In the genomic region with DNA sequence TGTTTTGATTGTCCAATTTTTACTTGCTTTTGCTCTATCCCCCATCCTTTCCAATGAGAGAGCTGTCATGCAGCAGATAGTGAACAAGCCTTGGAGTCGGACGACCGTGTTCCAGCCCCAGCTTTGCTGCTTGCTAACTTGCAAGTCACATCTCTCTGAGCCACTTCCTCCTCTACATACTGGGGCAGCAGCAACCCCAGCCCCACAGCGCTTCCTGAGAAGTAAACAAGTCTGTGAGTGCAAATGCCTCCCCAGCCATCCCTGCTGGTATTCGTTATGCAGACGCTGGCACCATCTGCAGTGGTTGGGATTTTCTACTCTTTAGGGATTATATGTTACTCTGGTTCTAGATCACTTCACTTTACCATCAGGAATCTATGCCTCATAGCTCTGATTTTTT, we compare ENCODE assay signal across 9 cellular contexts. TPM values are rescaled to one million over a fixed set of nuclear protein-coding genes. Genes with fewer than 3 reads are reported as not detected.
DNase-seq lines count a peak whose midpoint lies in the region; ATAC-seq and TF ChIP-seq lines count a peak whose summit lies in the region.
"Had no signal": no experiment of that assay in that cellular context is flagged by ENCODE, and none has a peak within 500 bp of the region (broad histone marks: within the 10 kb centered on the region; RNA-seq: fewer than 3 reads in every experiment).

No MANE protein-coding gene starts in this region.

- TF ChIP-seq CTCF in WTC11 (IDR thresholded peaks at IDR 0.05) (no peak), sigmoid colon (IDR thresholded peaks at IDR 0.05) (no peak), A673 (conservative IDR thresholded peaks at IDR 0.05; ENCODE audit: low read depth, low read length) (no peak)

- no peak overlapping the region for H3K4me3 Mint-ChIP-seq in WTC11

- CTCF ChIA-PET in WTC11 (lab: Charles Lee), result interaction anchor here (0.8 to 2.2 kb wide), 6 partner anchors 14 to 135 kb away, joined by 3 to 14 read pairs (median 4); no protein-coding TSS in a partner anchor
- CTCF ChIA-PET in A673 (lab: Charles Lee), result interaction anchor here (0.6 kb wide), 1 partner anchor 260 kb away, joined by 4 read pairs; no protein-coding TSS in a partner anchor

- H3K27me3 ChIP-seq in sigmoid colon (no peaks in the 10 kb centered on the region), A673 (replicated peaks; ENCODE audit: insufficient read depth, low read depth, low read length, poor library complexity) (no peaks in the 10 kb centered on the region)
- H3K27me3 ChIP-seq: breast epithelium had no signal

- 40 to 82% methylated on average over 6 of the region's 6 CpGs for WGBS in sigmoid colon, 2 donors

- DNase-seq in WTC11 (ENCODE audit: low spot score) (no peak), sigmoid colon (peak; percentile 73), A673 (ENCODE audit: low spot score) (no peak), inferior parietal cortex (ENCODE audit: extremely low spot score) (no peak), amniotic stem cell (lab: John Stamatoyannopoulos, UW) (no peak)

- no TSS peak for BruUV-seq in A673 (replicated peaks; lab: Mats Ljungman, UMichigan)

- intact Hi-C loops in sigmoid colon (cut with DNase I), result no loop called here
- intact Hi-C loops in A673 (cut with micrococcal nuclease; ENCODE audit: unreplicated experiment), result no loop called here

- H3K9me3 ChIP-seq in sigmoid colon (no peaks in the 10 kb centered on the region), A673 (ENCODE audit: low read depth, low read length, poor library complexity, severe bottlenecking) (no peaks in the 10 kb centered on the region)
- H3K9me3 ChIP-seq: breast epithelium had no signal

- no peak for TF ChIP-seq EP300 in sigmoid colon (IDR thresholded peaks at IDR 0.05)

- H3K27ac Mint-ChIP-seq in WTC11, result peak overlapping the region; percentile 91

- H3K9me3 Mint-ChIP-seq in WTC11, result no peaks in the 10 kb centered on the region

- POLR2A ChIA-PET in WTC11 (lab: Charles Lee), result interaction anchor here (0.8 kb wide), 1 partner anchor 27 kb away, joined by 3 read pairs; no protein-coding TSS in a partner anchor
- POLR2A ChIA-PET in A673 (lab: Charles Lee; ENCODE audit: low non-redundant PET), result no interaction called here

- H3K36me3 ChIP-seq in sigmoid colon (peaks cover 22 to 83% (median 54%) of the 10 kb centered on the region in 4 donors), A673 (ENCODE audit: insufficient read depth, low read length, poor library complexity, severe bottlenecking) (peaks cover 2% of the 10 kb centered on the region)

- peaks cover 27% of the 10 kb centered on the region for H3K4me1 Mint-ChIP-seq in WTC11

- TF ChIP-seq POLR2A in sigmoid colon (IDR thresholded peaks at IDR 0.05), result no peak

- H3K36me3 Mint-ChIP-seq in WTC11, result peaks cover 49% of the 10 kb centered on the region

- H3K4me3 ChIP-seq in sigmoid colon (no peak overlapping the region), A673 (ENCODE audit: low read depth, low read length, poor library complexity, severe bottlenecking) (no peak overlapping the region)
- H3K4me3 ChIP-seq: breast epithelium had no signal

- ATAC-seq in HG03175 (IDR thresholded peaks at IDR 0.05; ENCODE audit: unreplicated experiment) (peak; percentile 43), WTC11 (peak; percentile 11; the same call in 1 of the 2 replicates), GM21360 (IDR thresholded peaks at IDR 0.05; ENCODE audit: unreplicated experiment) (no peak)

- H3K4me1 ChIP-seq in sigmoid colon, result peaks cover 0 to 9% (median 7%) of the 10 kb centered on the region in 4 donors
- no peaks in the 10 kb centered on the region for H3K4me1 ChIP-seq in A673 (ENCODE audit: insufficient read depth, low read length, poor library complexity, severe bottlenecking)
- H3K4me1 ChIP-seq: breast epithelium had no signal

- H3K27ac ChIP-seq in cingulate gyrus (ENCODE audit: low read depth, low read length) (peak overlapping the region; percentile 15), sigmoid colon (no peak overlapping the region), A673 (ENCODE audit: low read depth, low read length, poor library complexity, severe bottlenecking) (no peak overlapping the region)
- H3K27ac ChIP-seq: breast epithelium had no signal

- no peaks in the 10 kb centered on the region for H3K27me3 Mint-ChIP-seq in WTC11 (ENCODE audit: low read depth)

TF ChIP-seq in WTC11, 78 proteins besides CTCF, POLR2A, EP300 and RAD21:
- TF ChIP-seq ESRRA (CRISPR knock-in tag; IDR thresholded peaks at IDR 0.05; ENCODE audit: borderline replicate concordance) (no peak), OVOL2 (CRISPR knock-in tag; IDR thresholded peaks at IDR 0.05; ENCODE audit: borderline replicate concordance) (no peak)
- TF ChIP-seq, protein P1, sequence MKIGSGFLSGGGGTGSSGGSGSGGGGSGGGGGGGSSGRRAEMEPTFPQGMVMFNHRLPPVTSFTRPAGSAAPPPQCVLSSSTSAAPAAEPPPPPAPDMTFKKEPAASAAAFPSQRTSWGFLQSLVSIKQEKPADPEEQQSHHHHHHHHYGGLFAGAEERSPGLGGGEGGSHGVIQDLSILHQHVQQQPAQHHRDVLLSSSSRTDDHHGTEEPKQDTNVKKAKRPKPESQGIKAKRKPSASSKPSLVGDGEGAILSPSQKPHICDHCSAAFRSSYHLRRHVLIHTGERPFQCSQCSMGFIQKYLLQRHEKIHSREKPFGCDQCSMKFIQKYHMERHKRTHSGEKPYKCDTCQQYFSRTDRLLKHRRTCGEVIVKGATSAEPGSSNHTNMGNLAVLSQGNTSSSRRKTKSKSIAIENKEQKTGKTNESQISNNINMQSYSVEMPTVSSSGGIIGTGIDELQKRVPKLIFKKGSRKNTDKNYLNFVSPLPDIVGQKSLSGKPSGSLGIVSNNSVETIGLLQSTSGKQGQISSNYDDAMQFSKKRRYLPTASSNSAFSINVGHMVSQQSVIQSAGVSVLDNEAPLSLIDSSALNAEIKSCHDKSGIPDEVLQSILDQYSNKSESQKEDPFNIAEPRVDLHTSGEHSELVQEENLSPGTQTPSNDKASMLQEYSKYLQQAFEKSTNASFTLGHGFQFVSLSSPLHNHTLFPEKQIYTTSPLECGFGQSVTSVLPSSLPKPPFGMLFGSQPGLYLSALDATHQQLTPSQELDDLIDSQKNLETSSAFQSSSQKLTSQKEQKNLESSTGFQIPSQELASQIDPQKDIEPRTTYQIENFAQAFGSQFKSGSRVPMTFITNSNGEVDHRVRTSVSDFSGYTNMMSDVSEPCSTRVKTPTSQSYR (CRISPR knock-in tag; IDR thresholded peaks at IDR 0.05), result no peak

RNA-seq across cellular contexts. Expression of a gene that starts 35.0 kb away (rescaled TPM):
- 0.37 to 0.78 TPM (median 0.60 TPM) in 3 replicates for total RNA-seq in WTC11 (2021)
- under 1 TPM in 3 of 4 donors, not detected in 1; 0.33 to 0.68 (median 0.36) TPM for total RNA-seq in sigmoid colon
- polyA plus RNA-seq in sigmoid colon, result under 1 TPM in 1 of 3 donors, not detected in 2; 0.28 TPM
- total RNA-seq in A673 (2021), result 0.24 and 0.41 TPM in 2 replicates
